8 cellular contexts compared by ENCODE assay signal in genomic region chr16:48613061-48613957, GRCh38. TPM values are rescaled to one million over a fixed set of nuclear protein-coding genes. Genes with fewer than 3 reads are reported as not detected.
A peak's percentile ranks its signal among the peaks of the same experiment; 100 is the strongest.
DNase-seq lines count a peak whose midpoint lies in the region; ATAC-seq and TF ChIP-seq lines count a peak whose summit lies in the region.

No MANE protein-coding gene starts in this region.

- H3K36me3 Mint-ChIP-seq in CD14-positive monocyte = peaks cover 4 to 5% of the 10 kb centered on the region in 2 donors

- peak overlapping the region; percentile 29; the same call in 1 of the 2 replicates for H3K9ac ChIP-seq in KMS-11

- no peak overlapping the region for H3K4me3 ChIP-seq in KMS-11 (IDR thresholded peaks at IDR 0.05; ENCODE audit: insufficient read depth, low read depth, low read length)

- no peaks in the 10 kb centered on the region for H3K36me3 ChIP-seq in KMS-11 (ENCODE audit: insufficient read depth)

- no peaks in the 10 kb centered on the region for H4K20me1 ChIP-seq in KMS-11 (ENCODE audit: insufficient read depth)

- TF ChIP-seq CTCF in CD14-positive monocyte (IDR thresholded peaks at IDR 0.05) (no peak), KMS-11 (conservative IDR thresholded peaks at IDR 0.05; ENCODE audit: low read depth, low read length) (no peak)

- H2AFZ ChIP-seq in KMS-11 (ENCODE audit: low read depth) = peak overlapping the region; percentile 42

- intact Hi-C loops in CD14-positive monocyte (cut with micrococcal nuclease) = no loop called here

- H3K27ac ChIP-seq in KMS-11 = peak overlapping the region; percentile 73

- H3K79me2 ChIP-seq in KMS-11 (ENCODE audit: insufficient read depth, low read depth) = peaks cover 10% of the 10 kb centered on the region

- H3K4me1 ChIP-seq in KMS-11 (ENCODE audit: low read depth, poor library complexity, severe bottlenecking) = peaks cover 36% of the 10 kb centered on the region

- peaks cover 49% of the 10 kb centered on the region for H3K4me1 Mint-ChIP-seq in CD14-positive monocyte

- peak overlapping the region in 6 of 7 donors; percentile 94 to 100 (median 98) for H3K27ac Mint-ChIP-seq in CD14-positive monocyte

- no peak for DNase-seq in CD14-positive monocyte (ENCODE audit: low spot score)
- peak; percentile 50 for DNase-seq in activated CD8-positive, alpha-beta memory T cell treated with anti-CD3 and anti-CD28 coated beads, Interleukin-2, amount 50 U/mL, for 1 hour (ENCODE audit: extremely low read depth)
- DNase-seq in foreskin melanocyte = peak; percentile 60
- DNase-seq in stimulated activated naive CD4-positive, alpha-beta T cell treated with Interleukin-2 at 50 U/mL for 16 hours (lab: John Stamatoyannopoulos, UW) = peak; percentile 44
- DNase-seq in iPS-NIHi11 (ENCODE audit: low spot score) = no peak
- DNase-seq in COLO668 (lab: John Stamatoyannopoulos, UW; ENCODE audit: unreplicated experiment) = no peak

- ATAC-seq in GM19463 (IDR thresholded peaks at IDR 0.05; ENCODE audit: unreplicated experiment) = peak; percentile 33

- H3K4me2 ChIP-seq in KMS-11 = peak overlapping the region; percentile 62

- no peaks in the 10 kb centered on the region for H3K27me3 ChIP-seq in KMS-11 (ENCODE audit: insufficient read depth, low read depth)

- H3K27me3 Mint-ChIP-seq in CD14-positive monocyte (ENCODE audit: low read depth in 3 of 3) = peaks cover 1 to 5% (median 2%) of the 10 kb centered on the region in 3 donors

- H3K4me3 Mint-ChIP-seq in CD14-positive monocyte = peak overlapping the region; percentile 62 to 75

- peaks cover 0 to 5% (median 3%) of the 10 kb centered on the region in 7 donors for H3K9me3 Mint-ChIP-seq in CD14-positive monocyte

RNA-seq across cellular contexts. Expression of gene N4BP1, which starts 3.3 kb away (rescaled TPM):
- 10 to 100 TPM; 21.4 to 22.7 TPM for polyA plus RNA-seq in CD14-positive monocyte

Comparison
In these comparisons a context has a peak if more than half of its experiments do, and no peak if none do; other contexts are left out.
1. DNase-seq: peak in activated CD8-positive, alpha-beta memory T cell treated with anti-CD3 and anti-CD28 coated beads, Interleukin-2, amount 50 U/mL, for 1 hour (single experiment), foreskin melanocyte (single experiment) and stimulated activated naive CD4-positive, alpha-beta T cell treated with Interleukin-2 at 50 U/mL for 16 hours (single experiment); none in CD14-positive monocyte (single experiment), iPS-NIHi11 (single experiment) and COLO668 (single experiment).